ENCODE assay signal across 3 cellular contexts in the genomic region with DNA sequence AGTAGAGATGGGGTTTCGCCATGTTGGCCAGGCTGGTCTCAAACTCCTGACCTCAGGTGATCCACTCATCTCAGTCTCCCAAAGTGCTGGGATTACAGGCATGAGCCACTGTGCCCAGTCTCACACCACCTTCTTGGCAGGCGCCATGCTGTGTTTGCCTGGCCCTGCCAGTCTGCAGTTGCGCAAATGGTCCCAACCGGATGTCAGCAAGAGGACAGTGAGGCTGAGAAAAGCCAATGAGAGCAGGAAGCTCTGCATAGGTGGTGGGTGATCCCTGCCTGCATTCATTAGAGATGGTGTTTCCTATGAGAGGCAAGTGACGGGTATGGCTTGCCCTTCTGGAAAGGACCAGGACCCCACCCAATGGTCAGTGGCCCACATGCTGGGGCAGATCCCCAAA.
TF ChIP-seq lines count a peak whose summit lies in the region.

No MANE protein-coding gene starts in this region.

TF ChIP-seq in K562, 482 proteins besides CTCF, POLR2A, EP300 and RAD21:
- TF ChIP-seq, protein P1, sequence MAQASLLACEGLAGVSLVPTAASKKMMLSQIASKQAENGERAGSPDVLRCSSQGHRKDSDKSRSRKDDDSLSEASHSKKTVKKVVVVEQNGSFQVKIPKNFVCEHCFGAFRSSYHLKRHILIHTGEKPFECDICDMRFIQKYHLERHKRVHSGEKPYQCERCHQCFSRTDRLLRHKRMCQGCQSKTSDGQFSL (CRISPR knock-in tag; IDR thresholded peaks at IDR 0.05), result no peak
- TF ChIP-seq, protein P1 (tag; IDR thresholded peaks at IDR 0.05), result peak in 1 of 2 experiments; percentile 21; a peak in 2 of 4 replicates
- TF ChIP-seq POLR3A (IDR thresholded peaks at IDR 0.05; ENCODE audit: borderline replicate concordance, extremely low read depth, insufficient read depth, insufficient read length) (no peak), ZBTB11 (CRISPR knock-in tag; IDR thresholded peaks at IDR 0.05) (peak in 1 of 3 experiments; percentile 67; a peak in 2 of 6 replicates), PTBP1 (IDR thresholded peaks at IDR 0.05; ENCODE audit: low read depth, low read length) (no peak), PTTG1 (tag; IDR thresholded peaks at IDR 0.05; ENCODE audit: low read depth) (0 out of 2 replicates have a peak, but pooled peaks have one; percentile 18), ZNF324 (CRISPR knock-in tag; IDR thresholded peaks at IDR 0.05) (no peak), ZNF583 (CRISPR knock-in tag; IDR thresholded peaks at IDR 0.05) (no peak), BACH1 (tag; IDR thresholded peaks at IDR 0.05) (0 out of 2 replicates have a peak, but pooled peaks have one; percentile 3), CEBPB (tag; IDR thresholded peaks at IDR 0.05) (peak; percentile 41; the same call in 1 of the 2 replicates)

TF ChIP-seq in liver, 16 proteins besides CTCF, POLR2A, EP300 and RAD21:
- TF ChIP-seq FOXA1 (IDR thresholded peaks at IDR 0.05) (no peak), GABPA (IDR thresholded peaks at IDR 0.05 in 1 of 2, conservative IDR thresholded peaks at IDR 0.05 in 1 of 2) (no peak), EGR1 (IDR thresholded peaks at IDR 0.05; ENCODE audit: low read depth in 2 of 2) (no peak), JUND (IDR thresholded peaks at IDR 0.05) (no peak), HNF4G (IDR thresholded peaks at IDR 0.05) (no peak), TAF1 (conservative IDR thresholded peaks at IDR 0.05) (no peak), YY1 (IDR thresholded peaks at IDR 0.05) (no peak), SP1 (IDR thresholded peaks at IDR 0.05) (no peak), ATF3 (IDR thresholded peaks at IDR 0.05) (no peak), NR2F2 (IDR thresholded peaks at IDR 0.05) (no peak), HNF4A (conservative IDR thresholded peaks at IDR 0.05) (no peak), RXRA (IDR thresholded peaks at IDR 0.05) (no peak), FOXA2 (IDR thresholded peaks at IDR 0.05) (no peak)
- TF ChIP-seq, protein P2, sequence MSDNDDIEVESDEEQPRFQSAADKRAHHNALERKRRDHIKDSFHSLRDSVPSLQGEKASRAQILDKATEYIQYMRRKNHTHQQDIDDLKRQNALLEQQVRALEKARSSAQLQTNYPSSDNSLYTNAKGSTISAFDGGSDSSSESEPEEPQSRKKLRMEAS (IDR thresholded peaks at IDR 0.05), result no peak
- TF ChIP-seq, protein P3, sequence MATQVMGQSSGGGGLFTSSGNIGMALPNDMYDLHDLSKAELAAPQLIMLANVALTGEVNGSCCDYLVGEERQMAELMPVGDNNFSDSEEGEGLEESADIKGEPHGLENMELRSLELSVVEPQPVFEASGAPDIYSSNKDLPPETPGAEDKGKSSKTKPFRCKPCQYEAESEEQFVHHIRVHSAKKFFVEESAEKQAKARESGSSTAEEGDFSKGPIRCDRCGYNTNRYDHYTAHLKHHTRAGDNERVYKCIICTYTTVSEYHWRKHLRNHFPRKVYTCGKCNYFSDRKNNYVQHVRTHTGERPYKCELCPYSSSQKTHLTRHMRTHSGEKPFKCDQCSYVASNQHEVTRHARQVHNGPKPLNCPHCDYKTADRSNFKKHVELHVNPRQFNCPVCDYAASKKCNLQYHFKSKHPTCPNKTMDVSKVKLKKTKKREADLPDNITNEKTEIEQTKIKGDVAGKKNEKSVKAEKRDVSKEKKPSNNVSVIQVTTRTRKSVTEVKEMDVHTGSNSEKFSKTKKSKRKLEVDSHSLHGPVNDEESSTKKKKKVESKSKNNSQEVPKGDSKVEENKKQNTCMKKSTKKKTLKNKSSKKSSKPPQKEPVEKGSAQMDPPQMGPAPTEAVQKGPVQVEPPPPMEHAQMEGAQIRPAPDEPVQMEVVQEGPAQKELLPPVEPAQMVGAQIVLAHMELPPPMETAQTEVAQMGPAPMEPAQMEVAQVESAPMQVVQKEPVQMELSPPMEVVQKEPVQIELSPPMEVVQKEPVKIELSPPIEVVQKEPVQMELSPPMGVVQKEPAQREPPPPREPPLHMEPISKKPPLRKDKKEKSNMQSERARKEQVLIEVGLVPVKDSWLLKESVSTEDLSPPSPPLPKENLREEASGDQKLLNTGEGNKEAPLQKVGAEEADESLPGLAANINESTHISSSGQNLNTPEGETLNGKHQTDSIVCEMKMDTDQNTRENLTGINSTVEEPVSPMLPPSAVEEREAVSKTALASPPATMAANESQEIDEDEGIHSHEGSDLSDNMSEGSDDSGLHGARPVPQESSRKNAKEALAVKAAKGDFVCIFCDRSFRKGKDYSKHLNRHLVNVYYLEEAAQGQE (IDR thresholded peaks at IDR 0.05), result no peak
- TF ChIP-seq, protein P4, sequence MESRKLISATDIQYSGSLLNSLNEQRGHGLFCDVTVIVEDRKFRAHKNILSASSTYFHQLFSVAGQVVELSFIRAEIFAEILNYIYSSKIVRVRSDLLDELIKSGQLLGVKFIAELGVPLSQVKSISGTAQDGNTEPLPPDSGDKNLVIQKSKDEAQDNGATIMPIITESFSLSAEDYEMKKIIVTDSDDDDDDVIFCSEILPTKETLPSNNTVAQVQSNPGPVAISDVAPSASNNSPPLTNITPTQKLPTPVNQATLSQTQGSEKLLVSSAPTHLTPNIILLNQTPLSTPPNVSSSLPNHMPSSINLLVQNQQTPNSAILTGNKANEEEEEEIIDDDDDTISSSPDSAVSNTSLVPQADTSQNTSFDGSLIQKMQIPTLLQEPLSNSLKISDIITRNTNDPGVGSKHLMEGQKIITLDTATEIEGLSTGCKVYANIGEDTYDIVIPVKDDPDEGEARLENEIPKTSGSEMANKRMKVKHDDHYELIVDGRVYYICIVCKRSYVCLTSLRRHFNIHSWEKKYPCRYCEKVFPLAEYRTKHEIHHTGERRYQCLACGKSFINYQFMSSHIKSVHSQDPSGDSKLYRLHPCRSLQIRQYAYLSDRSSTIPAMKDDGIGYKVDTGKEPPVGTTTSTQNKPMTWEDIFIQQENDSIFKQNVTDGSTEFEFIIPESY (IDR thresholded peaks at IDR 0.05), result no peak

TF ChIP-seq in GM23338, 12 proteins besides CTCF, POLR2A, EP300 and RAD21:
- TF ChIP-seq POLR2AphosphoS5 (IDR thresholded peaks at IDR 0.05; ENCODE audit: low read depth), result no peak
- TF ChIP-seq ZNF114 (CRISPR knock-in tag; IDR thresholded peaks at IDR 0.05), result no peak
- TF ChIP-seq EZH2phosphoT487 (IDR thresholded peaks at IDR 0.05; ENCODE audit: unreplicated experiment), result no peak
- TF ChIP-seq NANOG (IDR thresholded peaks at IDR 0.05; ENCODE audit: borderline replicate concordance), result no peak
- TF ChIP-seq CREB1 (CRISPR knock-in tag; IDR thresholded peaks at IDR 0.05; ENCODE audit: low read depth), result no peak
- TF ChIP-seq EZH2 (IDR thresholded peaks at IDR 0.05; ENCODE audit: low read depth, unreplicated experiment), result no peak
- no peak for TF ChIP-seq ETS1 (IDR thresholded peaks at IDR 0.05)
- TF ChIP-seq STAT1 (IDR thresholded peaks at IDR 0.05; ENCODE audit: unreplicated experiment), result no peak
- no peak for TF ChIP-seq JUNB (IDR thresholded peaks at IDR 0.05; ENCODE audit: unreplicated experiment)
- no peak for TF ChIP-seq ZNF331 (CRISPR knock-in tag; IDR thresholded peaks at IDR 0.05; ENCODE audit: low read depth)
- TF ChIP-seq, protein P5, sequence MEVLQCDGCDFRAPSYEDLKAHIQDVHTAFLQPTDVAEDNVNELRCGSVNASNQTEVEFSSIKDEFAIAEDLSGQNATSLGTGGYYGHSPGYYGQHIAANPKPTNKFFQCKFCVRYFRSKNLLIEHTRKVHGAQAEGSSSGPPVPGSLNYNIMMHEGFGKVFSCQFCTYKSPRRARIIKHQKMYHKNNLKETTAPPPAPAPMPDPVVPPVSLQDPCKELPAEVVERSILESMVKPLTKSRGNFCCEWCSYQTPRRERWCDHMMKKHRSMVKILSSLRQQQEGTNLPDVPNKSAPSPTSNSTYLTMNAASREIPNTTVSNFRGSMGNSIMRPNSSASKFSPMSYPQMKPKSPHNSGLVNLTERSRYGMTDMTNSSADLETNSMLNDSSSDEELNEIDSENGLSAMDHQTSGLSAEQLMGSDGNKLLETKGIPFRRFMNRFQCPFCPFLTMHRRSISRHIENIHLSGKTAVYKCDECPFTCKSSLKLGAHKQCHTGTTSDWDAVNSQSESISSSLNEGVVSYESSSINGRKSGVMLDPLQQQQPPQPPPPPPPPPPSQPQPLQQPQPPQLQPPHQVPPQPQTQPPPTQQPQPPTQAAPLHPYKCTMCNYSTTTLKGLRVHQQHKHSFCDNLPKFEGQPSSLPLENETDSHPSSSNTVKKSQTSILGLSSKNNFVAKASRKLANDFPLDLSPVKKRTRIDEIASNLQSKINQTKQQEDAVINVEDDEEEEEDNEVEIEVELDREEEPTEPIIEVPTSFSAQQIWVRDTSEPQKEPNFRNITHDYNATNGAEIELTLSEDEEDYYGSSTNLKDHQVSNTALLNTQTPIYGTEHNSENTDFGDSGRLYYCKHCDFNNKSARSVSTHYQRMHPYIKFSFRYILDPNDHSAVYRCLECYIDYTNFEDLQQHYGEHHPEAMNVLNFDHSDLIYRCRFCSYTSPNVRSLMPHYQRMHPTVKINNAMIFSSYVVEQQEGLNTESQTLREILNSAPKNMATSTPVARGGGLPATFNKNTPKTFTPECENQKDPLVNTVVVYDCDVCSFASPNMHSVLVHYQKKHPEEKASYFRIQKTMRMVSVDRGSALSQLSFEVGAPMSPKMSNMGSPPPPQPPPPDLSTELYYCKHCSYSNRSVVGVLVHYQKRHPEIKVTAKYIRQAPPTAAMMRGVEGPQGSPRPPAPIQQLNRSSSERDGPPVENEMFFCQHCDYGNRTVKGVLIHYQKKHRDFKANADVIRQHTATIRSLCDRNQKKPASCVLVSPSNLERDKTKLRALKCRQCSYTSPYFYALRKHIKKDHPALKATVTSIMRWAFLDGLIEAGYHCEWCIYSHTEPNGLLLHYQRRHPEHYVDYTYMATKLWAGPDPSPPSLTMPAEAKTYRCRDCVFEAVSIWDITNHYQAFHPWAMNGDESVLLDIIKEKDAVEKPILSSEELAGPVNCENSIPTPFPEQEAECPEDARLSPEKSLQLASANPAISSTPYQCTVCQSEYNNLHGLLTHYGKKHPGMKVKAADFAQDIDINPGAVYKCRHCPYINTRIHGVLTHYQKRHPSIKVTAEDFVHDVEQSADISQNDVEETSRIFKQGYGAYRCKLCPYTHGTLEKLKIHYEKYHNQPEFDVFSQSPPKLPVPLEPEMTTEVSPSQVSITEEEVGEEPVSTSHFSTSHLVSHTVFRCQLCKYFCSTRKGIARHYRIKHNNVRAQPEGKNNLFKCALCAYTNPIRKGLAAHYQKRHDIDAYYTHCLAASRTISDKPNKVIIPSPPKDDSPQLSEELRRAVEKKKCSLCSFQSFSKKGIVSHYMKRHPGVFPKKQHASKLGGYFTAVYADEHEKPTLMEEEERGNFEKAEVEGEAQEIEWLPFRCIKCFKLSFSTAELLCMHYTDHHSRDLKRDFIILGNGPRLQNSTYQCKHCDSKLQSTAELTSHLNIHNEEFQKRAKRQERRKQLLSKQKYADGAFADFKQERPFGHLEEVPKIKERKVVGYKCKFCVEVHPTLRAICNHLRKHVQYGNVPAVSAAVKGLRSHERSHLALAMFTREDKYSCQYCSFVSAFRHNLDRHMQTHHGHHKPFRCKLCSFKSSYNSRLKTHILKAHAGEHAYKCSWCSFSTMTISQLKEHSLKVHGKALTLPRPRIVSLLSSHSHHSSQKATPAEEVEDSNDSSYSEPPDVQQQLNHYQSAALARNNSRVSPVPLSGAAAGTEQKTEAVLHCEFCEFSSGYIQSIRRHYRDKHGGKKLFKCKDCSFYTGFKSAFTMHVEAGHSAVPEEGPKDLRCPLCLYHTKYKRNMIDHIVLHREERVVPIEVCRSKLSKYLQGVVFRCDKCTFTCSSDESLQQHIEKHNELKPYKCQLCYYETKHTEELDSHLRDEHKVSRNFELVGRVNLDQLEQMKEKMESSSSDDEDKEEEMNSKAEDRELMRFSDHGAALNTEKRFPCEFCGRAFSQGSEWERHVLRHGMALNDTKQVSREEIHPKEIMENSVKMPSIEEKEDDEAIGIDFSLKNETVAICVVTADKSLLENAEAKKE (CRISPR knock-in tag; IDR thresholded peaks at IDR 0.05), result no peak
- TF ChIP-seq, protein P3 (IDR thresholded peaks at IDR 0.05; ENCODE audit: unreplicated experiment), result no peak
TF ChIP-seq in GM23338: peak in this region for 0.
